Comparison of ENCODE assay signal across 24 cellular contexts in genomic region chr10:61905837-61906236, GRCh38. TPM values are rescaled to one million over a fixed set of nuclear protein-coding genes. Genes with fewer than 3 reads are reported as not detected.
DNase-seq lines count a peak whose midpoint lies in the region; ATAC-seq, FAIRE-seq and TF ChIP-seq lines count a peak whose summit lies in the region.
"Had no signal": no experiment of that assay in that cellular context is flagged by ENCODE, and none has a peak within 500 bp of the region (broad histone marks: within the 10 kb centered on the region; RNA-seq: fewer than 3 reads in every experiment).

No MANE protein-coding gene starts in this region.

- POLR2A ChIA-PET in K562 (lab: Yijun Ruan, JAX): interaction anchor here (2.0 kb wide), 1 partner anchor 10 kb away, joined by 7 read pairs; no protein-coding TSS in a partner anchor

- H3F3A ChIP-seq in GM23248 (ENCODE audit: insufficient read depth) (peaks cover 29% of the 10 kb centered on the region), smooth muscle cell (ENCODE audit: low read depth) (peaks cover 26% of the 10 kb centered on the region)

- no peak overlapping the region for H3K4ac ChIP-seq in neuronal stem cell (ENCODE audit: low read length)

- peak overlapping the region; percentile 64 to 93 (median 90) for H3K4me3 Mint-ChIP-seq in CD4-positive, CD25-positive, alpha-beta regulatory T cell

- H3K27me3 ChIP-seq in CD4-positive, CD25-positive, alpha-beta regulatory T cell (ENCODE audit: control insufficient read depth, insufficient read depth, low read length): no peaks in the 10 kb centered on the region
- no peaks in the 10 kb centered on the region for H3K27me3 ChIP-seq in GM23248 (replicated peaks; ENCODE audit: insufficient read depth)
- H3K27me3 ChIP-seq in K562 (ENCODE audit: control insufficient read depth in 2 of 2, insufficient read depth in 2 of 2, low read length in 2 of 2): no peaks in the 10 kb centered on the region
- H3K27me3 ChIP-seq in smooth muscle cell (ENCODE audit: low read depth): no peaks in the 10 kb centered on the region
- no peaks in the 10 kb centered on the region for H3K27me3 ChIP-seq in neuronal stem cell (ENCODE audit: control insufficient read depth in 3 of 3, insufficient read depth in 3 of 3, low read depth in 1 of 3, low read length in 3 of 3)
- H3K27me3 ChIP-seq: thyroid gland had no signal

- no peak overlapping the region for H2BK15ac ChIP-seq in neuronal stem cell (ENCODE audit: low read length)

- no peaks in the 10 kb centered on the region for H3K9me3 ChIP-seq in CD4-positive, CD25-positive, alpha-beta regulatory T cell (ENCODE audit: control insufficient read depth in 2 of 2, low read length in 2 of 2)
- H3K9me3 ChIP-seq in GM23248 (ENCODE audit: low read depth): no peaks in the 10 kb centered on the region
- H3K9me3 ChIP-seq in K562 (replicated peaks; ENCODE audit: control insufficient read depth, insufficient read depth, low read depth, low read length): no peaks in the 10 kb centered on the region
- H3K9me3 ChIP-seq in smooth muscle cell (replicated peaks; ENCODE audit: low read depth): no peaks in the 10 kb centered on the region
- no peaks in the 10 kb centered on the region for H3K9me3 ChIP-seq in neuronal stem cell (replicated peaks in 1 of 2; ENCODE audit: control insufficient read depth in 2 of 2, insufficient read depth in 1 of 2, low read depth in 1 of 2, low read length in 2 of 2)
- H3K9me3 ChIP-seq: mucosa of descending colon, thyroid gland had no signal

- H3K79me2 ChIP-seq in GM23248 (ENCODE audit: insufficient read depth) (peaks cover 82% of the 10 kb centered on the region), K562 (ENCODE audit: control insufficient read depth, insufficient read depth, low read length) (no peaks in the 10 kb centered on the region), smooth muscle cell (ENCODE audit: low read depth) (peaks cover 81% of the 10 kb centered on the region)

- H3K4me2 ChIP-seq in GM23248 (ENCODE audit: unreplicated experiment) (no peak overlapping the region), K562 (ENCODE audit: insufficient read depth, low read length) (no peak overlapping the region), smooth muscle cell (peak overlapping the region; percentile 95), neuronal stem cell (ENCODE audit: insufficient read depth, low read length, poor library complexity, severe bottlenecking) (no peak overlapping the region)

- H2BK5ac ChIP-seq in neuronal stem cell (ENCODE audit: low read length): no peak overlapping the region

- H4K20me1 ChIP-seq in GM23248 (ENCODE audit: insufficient read depth) (no peaks in the 10 kb centered on the region), K562 (replicated peaks; ENCODE audit: control insufficient read depth, insufficient read depth, low read length) (no peaks in the 10 kb centered on the region), smooth muscle cell (ENCODE audit: low read depth) (peaks cover 61% of the 10 kb centered on the region)

- peaks cover 36% of the 10 kb centered on the region for H3K4me1 ChIP-seq in CD4-positive, CD25-positive, alpha-beta regulatory T cell (ENCODE audit: control insufficient read depth, insufficient read depth, low read length, poor library complexity, severe bottlenecking)
- H3K4me1 ChIP-seq in GM23248 (ENCODE audit: insufficient read depth) (peaks cover 9% of the 10 kb centered on the region), K562 (replicated peaks in 1 of 2; ENCODE audit: control insufficient read depth in 2 of 2, insufficient read depth in 2 of 2, low read length in 2 of 2) (peaks cover 0 to 6% of the 10 kb centered on the region in 2 experiments; a peak in 2 of 5 replicates), smooth muscle cell (ENCODE audit: low read depth) (peaks cover 13% of the 10 kb centered on the region), neuronal stem cell (ENCODE audit: control insufficient read depth in 2 of 2, insufficient read depth in 1 of 2, low read depth in 1 of 2, low read length in 2 of 2) (no peaks in the 10 kb centered on the region)
- H3K4me1 ChIP-seq: thyroid gland had no signal

- peak overlapping the region; percentile 97 for H3K4me3 ChIP-seq in CD4-positive, CD25-positive, alpha-beta regulatory T cell (ENCODE audit: low read depth, low read length)
- H3K4me3 ChIP-seq in GM23248 (no peak overlapping the region), K562 (no peak overlapping the region), smooth muscle cell (peak overlapping the region; percentile 81), neuronal stem cell (ENCODE audit: low read length in 2 of 2) (no peak overlapping the region)
- H3K4me3 ChIP-seq: mucosa of descending colon, thyroid gland had no signal

- no peak overlapping the region for H2BK12ac ChIP-seq in neuronal stem cell (ENCODE audit: low read length)

- CTCF ChIA-PET in K562 (lab: Yijun Ruan, JAX; ENCODE audit: low intra/inter-chr PET ratio): no interaction called here

- intact Hi-C loops in K562 (cut with micrococcal nuclease): no loop called here

- no peak for TF ChIP-seq RAD21 in K562 (CRISPR knock-in tag; conservative IDR thresholded peaks at IDR 0.05 in 1 of 2, IDR thresholded peaks at IDR 0.05 in 1 of 2)

- H3K14ac ChIP-seq in neuronal stem cell (ENCODE audit: low read length): no peak overlapping the region

- no TSS peak for BruUV-seq in K562 (replicated peaks; lab: Mats Ljungman, UMichigan)

- H3K18ac ChIP-seq in neuronal stem cell (ENCODE audit: low read length): no peak overlapping the region

- in situ Hi-C loops in GM23248 (cut with MboI) (loop anchor here (10.0 to 25.0 kb wide), 2 partner anchors 139 to 331 kb away; no protein-coding TSS in a partner anchor), K562 (cut with MboI) (no loop called here)

- H3K9me2 ChIP-seq in GM23248 (ENCODE audit: insufficient read depth): no peaks in the 10 kb centered on the region

- no peak overlapping the region for H3K23ac ChIP-seq in neuronal stem cell (ENCODE audit: low read depth, low read length, poor library complexity)

- TF ChIP-seq EP300 in K562 (IDR thresholded peaks at IDR 0.05; ENCODE audit: low read length): no peak

- DNase-seq in CD4-positive, CD25-positive, alpha-beta regulatory T cell: no peak
- no peak for DNase-seq in GM23248
- no peak for DNase-seq in K562 (ENCODE audit: extremely low read depth in 1 of 4, low spot score in 3 of 4)
- no peak for DNase-seq in smooth muscle cell (lab: John Stamatoyannopoulos, UW; ENCODE audit: unreplicated experiment)
- no peak for DNase-seq in HUDEP-2 (lab: John Stamatoyannopoulos, UW; ENCODE audit: unreplicated experiment in 76 of 76)
- DNase-seq in neuronal stem cell (ENCODE audit: low spot score): no peak
- no peak for DNase-seq in activated CD8-positive, alpha-beta memory T cell treated with anti-CD3 and anti-CD28 coated beads, Interleukin-2, amount 50 U/mL, for 48 hours
- DNase-seq: activated CD4-positive, alpha-beta T cell treated with anti-CD3 and anti-CD28 coated beads, Interleukin-2, amount 50 U/mL, for 4 hours; aorta; DMS53; foreskin melanocyte; H7; mucosa of descending colon; NCI-H1105; NCI-H774; PC-9; stimulated activated CD4-positive, alpha-beta T cell treated with anti-CD3 and anti-CD28 coated beads, Interleukin-2, amount 100 ng/mL, for 24 hours; thyroid gland had no signal

- no peak for FAIRE-seq in K562 (lab: Jason Lieb, UNC)
- FAIRE-seq: endothelial cell of umbilical vein, TTC549 had no signal

- no peak for TF ChIP-seq POLR2A in K562 (conservative IDR thresholded peaks at IDR 0.05)

- 86 to 96% methylated on average over 1 of the region's 1 CpG for WGBS in GM23248 (ENCODE audit: low coverage in 1 of 2, low lambda C conversion rate in 2 of 2, missing lambda C conversion rate in 2 of 2), 2 experiments
- 75% methylated on average over 1 of the region's 1 CpG for WGBS in K562 (ENCODE audit: insufficient coverage, low coverage, missing lambda C conversion rate)
- WGBS in smooth muscle cell (ENCODE audit: low lambda C conversion rate): 100% methylated on average over 1 of the region's 1 CpG
- no CpG with 5 or more reads among the region's 1 CpG for WGBS in neuronal stem cell (ENCODE audit: extremely low coverage in 2 of 2, insufficient read length in 2 of 2, insufficient replicate concordance in 1 of 2), 2 donors

- H3K9me1 ChIP-seq in K562 (ENCODE audit: control insufficient read depth, insufficient read depth, low read length): no peaks in the 10 kb centered on the region

- H4K91ac ChIP-seq in neuronal stem cell (ENCODE audit: low read depth, low read length, poor library complexity): no peak overlapping the region

- H3K4me1 Mint-ChIP-seq in CD4-positive, CD25-positive, alpha-beta regulatory T cell: peaks cover 26 to 59% (median 41%) of the 10 kb centered on the region in 4 donors

- ATAC-seq in CD4-positive, CD25-positive, alpha-beta regulatory T cell (ENCODE audit: low read depth in 2 of 2): no peak
- no peak for ATAC-seq in K562
- no peak for ATAC-seq in HG03108 (IDR thresholded peaks at IDR 0.05; ENCODE audit: unreplicated experiment)
- ATAC-seq: mucosa of descending colon, sciatic nerve had no signal

- peaks cover 20% of the 10 kb centered on the region for H3K36me3 ChIP-seq in CD4-positive, CD25-positive, alpha-beta regulatory T cell (ENCODE audit: control insufficient read depth, insufficient read depth, low read length)
- H3K36me3 ChIP-seq in GM23248 (ENCODE audit: low read depth): no peaks in the 10 kb centered on the region
- H3K36me3 ChIP-seq in K562 (ENCODE audit: control insufficient read depth, insufficient read depth, low read length): no peaks in the 10 kb centered on the region
- H3K36me3 ChIP-seq in smooth muscle cell (ENCODE audit: low read depth): no peaks in the 10 kb centered on the region
- no peaks in the 10 kb centered on the region for H3K36me3 ChIP-seq in neuronal stem cell (replicated peaks in 1 of 2; ENCODE audit: control insufficient read depth in 2 of 2, insufficient read depth in 2 of 2, low read length in 2 of 2)
- H3K36me3 ChIP-seq: thyroid gland had no signal

- H2AFZ ChIP-seq in GM23248 (no peak overlapping the region), K562 (ENCODE audit: low read depth, low read length) (no peak overlapping the region), smooth muscle cell (ENCODE audit: low read depth) (no peak overlapping the region), neuronal stem cell (ENCODE audit: low read length) (no peak overlapping the region)
- H2AFZ ChIP-seq: PC-9 had no signal

- H3K36me3 Mint-ChIP-seq in CD4-positive, CD25-positive, alpha-beta regulatory T cell: peaks cover 17% of the 10 kb centered on the region

- no peak for TF ChIP-seq CTCF in K562 (IDR thresholded peaks at IDR 0.05 in 2 of 3, conservative IDR thresholded peaks at IDR 0.05 in 1 of 3; ENCODE audit: insufficient read depth in 2 of 3, low read depth in 1 of 3, low read length in 3 of 3)
- no peak for TF ChIP-seq CTCF in smooth muscle cell (IDR thresholded peaks at IDR 0.05; ENCODE audit: borderline replicate concordance, insufficient read depth, poor library complexity, severe bottlenecking)

- peaks cover 6% of the 10 kb centered on the region for H3K27me3 Mint-ChIP-seq in CD4-positive, CD25-positive, alpha-beta regulatory T cell

- H2BK120ac ChIP-seq in neuronal stem cell (ENCODE audit: low read depth, low read length): no peak overlapping the region

- H3K27ac ChIP-seq in CD4-positive, CD25-positive, alpha-beta regulatory T cell (ENCODE audit: insufficient read depth, low read length, poor library complexity, severe bottlenecking): peak overlapping the region; percentile 95
- H3K27ac ChIP-seq in GM23248: 0 out of 2 replicates have a peak overlapping the region, but pooled peaks have one; percentile 37
- H3K27ac ChIP-seq in K562 (ENCODE audit: extremely low read depth, low read depth, low read length): no peak overlapping the region
- H3K27ac ChIP-seq in smooth muscle cell (ENCODE audit: low read depth): peak overlapping the region; percentile 97
- no peak overlapping the region for H3K27ac ChIP-seq in neuronal stem cell (replicated peaks; ENCODE audit: low read length)
- H3K27ac ChIP-seq: C4-2B, SK-N-MC, thyroid gland had no signal

- H3K9ac ChIP-seq in GM23248 (no peak overlapping the region), K562 (ENCODE audit: insufficient read depth in 1 of 2, low read depth in 2 of 2, low read length in 2 of 2) (no peak overlapping the region), smooth muscle cell (ENCODE audit: low read depth) (no peak overlapping the region), neuronal stem cell (ENCODE audit: low read depth, low read length, poor library complexity) (no peak overlapping the region)

- peak overlapping the region in 2 of 3 donors; percentile 79 to 93 for H3K27ac Mint-ChIP-seq in CD4-positive, CD25-positive, alpha-beta regulatory T cell

- no peaks in the 10 kb centered on the region for H3K79me1 ChIP-seq in neuronal stem cell (ENCODE audit: low read depth, low read length)

- no peak overlapping the region for H2AK5ac ChIP-seq in neuronal stem cell (ENCODE audit: low read depth, low read length)

- no peak overlapping the region for H4K8ac ChIP-seq in neuronal stem cell (ENCODE audit: low read depth, low read length)

- peaks cover 0 to 2% (median 0%) of the 10 kb centered on the region in 7 donors for H3K9me3 Mint-ChIP-seq in CD4-positive, CD25-positive, alpha-beta regulatory T cell

RNA-seq across cellular contexts. Expression of gene ARID5B, which starts 4.3 kb away (rescaled TPM):
- 169 TPM for total RNA-seq in CD4-positive, CD25-positive, alpha-beta regulatory T cell
- polyA plus RNA-seq in CD4-positive, CD25-positive, alpha-beta regulatory T cell: 10 to 100 TPM; 58.1 to 67.2 (median 62.5) TPM
- 56.7 and 60.6 TPM in 2 replicates for total RNA-seq in GM23248 (2014; rRNA removed; shearing (Covaris generic))
- 76.8 and 78.8 TPM in 2 replicates for polyA plus RNA-seq in GM23248 (2016; fragmentation: Nextera tagmentation; extraction: Ambion mirVana)
- 12.6 and 16.5 TPM in 2 replicates for total RNA-seq in K562 (2011; cell fraction: chromatin; rRNA removed; ENCODE audit: low replicate concordance)
- total RNA-seq in K562 (2011; cell fraction: nucleolus; rRNA removed): 6.3 and 6.4 TPM in 2 replicates
- 7.4 and 9.8 TPM in 2 replicates for total RNA-seq in K562 (2011; cell fraction: nucleoplasm; rRNA removed)
- total RNA-seq in K562 (2014; rRNA removed): 1.4 and 2.1 TPM in 2 replicates
- total RNA-seq in K562 (2014; rRNA removed; fragmentation: Illumina TruSeq; extraction: Trizol): 0.80 and 1.3 TPM in 2 replicates
- 0.80 and 0.90 TPM in 2 replicates for total RNA-seq in K562 (2015; rRNA removed; fragmentation: Illumina TruSeq; extraction: Trizol)
- 1.2 and 1.6 TPM in 2 replicates for total RNA-seq in K562 (2021)
- 0.57 and 1.5 TPM in 2 replicates for polyA plus RNA-seq in K562 (2011; rRNA removed)
- polyA plus RNA-seq in K562 (2011; cell fraction: cytosol; rRNA removed): 0.43 and 1.3 TPM in 2 replicates
- polyA plus RNA-seq in K562 (2011; cell fraction: nucleus; rRNA removed): 1.2 and 3.5 TPM in 2 replicates
- 0.61 and 0.71 TPM in 2 replicates for polyA plus RNA-seq in K562 (2012)
- polyA plus RNA-seq in K562 (2014; fragmentation: Illumina TruSeq; extraction: Trizol): 0.64 and 0.73 TPM in 2 replicates
- 1 to 10 TPM in 1 of 2 experiments, under 1 TPM in 1; 0.62 to 1.3 TPM for polyA plus RNA-seq in K562 (2014; fragmentation: Nextera tagmentation; extraction: Ambion mirVana)
- 0.48 and 0.58 TPM in 2 replicates for polyA plus RNA-seq in K562 (2014; rRNA removed)
- polyA minus RNA-seq in K562 (2011; rRNA and poly(A)+ RNA removed): 4.2 and 11.6 TPM in 2 replicates
- 2.6 and 3.0 TPM in 2 replicates for polyA minus RNA-seq in K562 (2011; cell fraction: cytosol; rRNA and poly(A)+ RNA removed)
- polyA minus RNA-seq in K562 (2011; cell fraction: nucleus; rRNA and poly(A)+ RNA removed): 7.7 and 12.4 TPM in 2 replicates
- 67.6 and 69.4 TPM in 2 replicates for total RNA-seq in smooth muscle cell
- polyA plus RNA-seq in smooth muscle cell: 49.0 and 52.7 TPM in 2 replicates
- 1.8 TPM for polyA plus RNA-seq in neuronal stem cell (2013, experiment 1 of 2)
- polyA plus RNA-seq in neuronal stem cell (2013, experiment 2 of 2): 1.8 TPM

Comparison
In these comparisons a context has a peak if more than half of its experiments do, and no peak if none do; other contexts are left out.
1. H3K27ac ChIP-seq: peak in CD4-positive, CD25-positive, alpha-beta regulatory T cell (single experiment), GM23248 (single experiment) and smooth muscle cell (single experiment); none in K562 (single experiment) and neuronal stem cell (single experiment).
2. H3K4me3 ChIP-seq: peak in CD4-positive, CD25-positive, alpha-beta regulatory T cell (single experiment) and smooth muscle cell (single experiment); none in GM23248 (single experiment), K562 (single experiment) and neuronal stem cell (0 of 2).